ENCODE assay signal across 33 cellular contexts in genomic region chrY:7013051-7013450, GRCh38.
"Had no signal": no experiment of that assay in that cellular context is flagged by ENCODE, and none has a peak within 500 bp of the region (broad histone marks: within the 10 kb centered on the region; RNA-seq: fewer than 3 reads in every experiment).

No MANE protein-coding gene starts in this region.

- H3K4me3 ChIP-seq: adrenal gland, ascending aorta, body of pancreas, breast epithelium, cardiac muscle cell had no signal

- H3K36me3 ChIP-seq: adrenal gland, ascending aorta, brain microvascular endothelial cell, breast epithelium, cardiac muscle cell had no signal

- H3K27ac ChIP-seq: adrenal gland, ascending aorta, body of pancreas, brain microvascular endothelial cell, breast epithelium, cardiac muscle cell had no signal

- DNase-seq: activated effector memory CD4-positive, alpha-beta T cell treated with anti-CD3 and anti-CD28 coated beads, Interleukin-2, amount 50 U/mL, for 16 hours; activated effector memory CD4-positive, alpha-beta T cell treated with Interleukin-2 at 50 U/mL for 16 hours; activated gamma-delta T cell; activated gamma-delta T cell treated with Interleukin-2 at 50 U/mL for 16 hours; activated naive CD4-positive, alpha-beta T cell; activated naive CD4-positive, alpha-beta T cell treated with anti-CD3 and anti-CD28 coated beads for 36 hours; activated naive CD4-positive, alpha-beta T cell treated with anti-CD3 and anti-CD28 coated beads, Interleukin-2, amount 10 ng/mL, durations not matched to agents 7 days and 5 days; activated naive CD4-positive, alpha-beta T cell treated with anti-CD3 and anti-CD28 coated beads, Interleukin-2, amount 50 U/mL, for 16 hours; activated naive CD4-positive, alpha-beta T cell treated with Interleukin-2 at 50 U/mL for 16 hours; activated naive CD8-positive, alpha-beta T cell treated with anti-CD3 and anti-CD28 coated beads for 36 hours; activated naive CD8-positive, alpha-beta T cell treated with anti-CD3 and anti-CD28 coated beads, Interleukin-2, amount 10 ng/mL, durations not matched to agents 7 days and 5 days; activated naive CD8-positive, alpha-beta T cell treated with anti-CD3 and anti-CD28 coated beads, Interleukin-2, amount 50 U/mL, for 24 hours; activated T-cell treated with anti-CD3 and anti-CD28 coated beads, Interleukin-2, amount 50 U/mL, for 1 hour; activated T-cell treated with anti-CD3 and anti-CD28 coated beads, Interleukin-2, amount 50 U/mL, for 24 hours; activated T-cell treated with anti-CD3 and anti-CD28 coated beads, Interleukin-2, amount 50 U/mL, for 4 hours; activated T-cell treated with anti-CD3 and anti-CD28 coated beads, Interleukin-2, amount 50 U/mL, for 48 hours; activated T-cell treated with anti-CD3 and anti-CD28 coated beads, Interleukin-2, amount 50 U/mL, for 72 hours; adrenal gland; amniotic stem cell; amygdala; anterior cingulate cortex; aorta; body of pancreas; brain microvascular endothelial cell; caudate nucleus; central memory CD4-positive, alpha-beta T cell; cerebellar nuclear complex had no signal

- H3K4me1 ChIP-seq: adrenal gland, ascending aorta, body of pancreas, breast epithelium had no signal

- FAIRE-seq: astrocyte had no signal

- H3K27me3 ChIP-seq: adrenal gland, ascending aorta, body of pancreas, brain microvascular endothelial cell, breast epithelium, cardiac muscle cell had no signal

- ATAC-seq: activated naive CD4-positive, alpha-beta T cell treated with anti-CD3 and anti-CD28 coated beads, Interleukin-2, amount 50 U/mL, for 72 hours; activated naive CD8-positive, alpha-beta T cell treated with anti-CD3 and anti-CD28 coated beads, Interleukin-2, amount 50 U/mL, for 24 hours; activated T-cell treated with anti-CD3 and anti-CD28 coated beads, Interleukin-2, amount 50 U/mL, for 4 hours; activated T-cell treated with anti-CD3 and anti-CD28 coated beads, Interleukin-2, amount 50 U/mL, for 72 hours; activated T-helper 17 cell treated with anti-CD3 and anti-CD28 coated beads, Interleukin-2, amount 50 U/mL, for 72 hours; body of pancreas had no signal
